ENCODE assay signal across 2 cellular contexts in the genomic region with DNA sequence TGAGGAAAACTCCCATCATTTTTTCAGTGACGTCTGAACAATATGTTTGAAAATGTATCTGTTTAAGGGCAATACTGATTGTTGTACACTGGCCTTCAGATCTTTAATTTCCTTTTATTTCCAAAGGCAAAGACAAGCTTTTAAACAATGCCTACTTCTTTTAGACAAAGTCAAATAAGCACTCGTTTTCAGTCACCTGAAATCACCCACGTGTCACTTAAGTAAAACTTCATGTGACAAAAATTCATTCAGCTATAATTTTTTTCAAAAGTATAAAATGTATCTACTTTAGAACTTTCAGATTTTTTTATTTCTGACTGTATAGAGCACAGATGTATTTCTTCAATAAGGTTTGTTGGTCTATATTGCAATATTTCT.
TF ChIP-seq lines count a peak whose summit lies in the region.

No MANE protein-coding gene starts in this region.

TF ChIP-seq in IMR-90, 13 proteins besides CTCF, POLR2A, EP300 and RAD21:
- TF ChIP-seq MXI1 (IDR thresholded peaks at IDR 0.05; ENCODE audit: borderline replicate concordance, low read depth, low read length) (no peak), FOS (IDR thresholded peaks at IDR 0.05; ENCODE audit: low read depth, low read length) (no peak), RCOR1 (IDR thresholded peaks at IDR 0.05; ENCODE audit: insufficient replicate concordance, low read length) (no peak), CEBPB (IDR thresholded peaks at IDR 0.05; ENCODE audit: low read depth, low read length) (no peak), SMC3 (IDR thresholded peaks at IDR 0.05; ENCODE audit: low read depth, low read length) (no peak), RFX5 (IDR thresholded peaks at IDR 0.05; ENCODE audit: low read depth, low read length) (no peak), MAZ (IDR thresholded peaks at IDR 0.05; ENCODE audit: borderline replicate concordance, low read depth, low read length) (no peak), BHLHE40 (IDR thresholded peaks at IDR 0.05; ENCODE audit: low read depth, low read length) (no peak), NFE2L2 (IDR thresholded peaks at IDR 0.05; ENCODE audit: low read depth, low read length) (no peak), CHD1 (IDR thresholded peaks at IDR 0.05; ENCODE audit: low read depth, low read length) (no peak), MAFK (IDR thresholded peaks at IDR 0.05; ENCODE audit: low read depth, low read length) (no peak)
- TF ChIP-seq, protein P1, sequence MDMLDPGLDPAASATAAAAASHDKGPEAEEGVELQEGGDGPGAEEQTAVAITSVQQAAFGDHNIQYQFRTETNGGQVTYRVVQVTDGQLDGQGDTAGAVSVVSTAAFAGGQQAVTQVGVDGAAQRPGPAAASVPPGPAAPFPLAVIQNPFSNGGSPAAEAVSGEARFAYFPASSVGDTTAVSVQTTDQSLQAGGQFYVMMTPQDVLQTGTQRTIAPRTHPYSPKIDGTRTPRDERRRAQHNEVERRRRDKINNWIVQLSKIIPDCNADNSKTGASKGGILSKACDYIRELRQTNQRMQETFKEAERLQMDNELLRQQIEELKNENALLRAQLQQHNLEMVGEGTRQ (IDR thresholded peaks at IDR 0.05; ENCODE audit: low read depth, low read length), result no peak
- TF ChIP-seq, protein P2, sequence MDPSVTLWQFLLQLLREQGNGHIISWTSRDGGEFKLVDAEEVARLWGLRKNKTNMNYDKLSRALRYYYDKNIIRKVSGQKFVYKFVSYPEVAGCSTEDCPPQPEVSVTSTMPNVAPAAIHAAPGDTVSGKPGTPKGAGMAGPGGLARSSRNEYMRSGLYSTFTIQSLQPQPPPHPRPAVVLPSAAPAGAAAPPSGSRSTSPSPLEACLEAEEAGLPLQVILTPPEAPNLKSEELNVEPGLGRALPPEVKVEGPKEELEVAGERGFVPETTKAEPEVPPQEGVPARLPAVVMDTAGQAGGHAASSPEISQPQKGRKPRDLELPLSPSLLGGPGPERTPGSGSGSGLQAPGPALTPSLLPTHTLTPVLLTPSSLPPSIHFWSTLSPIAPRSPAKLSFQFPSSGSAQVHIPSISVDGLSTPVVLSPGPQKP (IDR thresholded peaks at IDR 0.05; ENCODE audit: borderline replicate concordance, low read depth, low read length), result no peak
TF ChIP-seq in IMR-90: peak in this region for 0.

TF ChIP-seq in neural cell, 6 proteins besides CTCF, POLR2A, EP300 and RAD21:
- TF ChIP-seq POLR2AphosphoS5 (IDR thresholded peaks at IDR 0.05) (no peak), TAF1 (IDR thresholded peaks at IDR 0.05; ENCODE audit: low read depth) (no peak), MXI1 (conservative IDR thresholded peaks at IDR 0.05; ENCODE audit: poor library complexity, severe bottlenecking) (no peak), SMC3 (conservative IDR thresholded peaks at IDR 0.05; ENCODE audit: poor library complexity) (no peak), EZH2 (IDR thresholded peaks at IDR 0.05; ENCODE audit: borderline replicate concordance, insufficient read depth, low read length, poor library complexity, severe bottlenecking) (no peak)
- TF ChIP-seq, protein P3, sequence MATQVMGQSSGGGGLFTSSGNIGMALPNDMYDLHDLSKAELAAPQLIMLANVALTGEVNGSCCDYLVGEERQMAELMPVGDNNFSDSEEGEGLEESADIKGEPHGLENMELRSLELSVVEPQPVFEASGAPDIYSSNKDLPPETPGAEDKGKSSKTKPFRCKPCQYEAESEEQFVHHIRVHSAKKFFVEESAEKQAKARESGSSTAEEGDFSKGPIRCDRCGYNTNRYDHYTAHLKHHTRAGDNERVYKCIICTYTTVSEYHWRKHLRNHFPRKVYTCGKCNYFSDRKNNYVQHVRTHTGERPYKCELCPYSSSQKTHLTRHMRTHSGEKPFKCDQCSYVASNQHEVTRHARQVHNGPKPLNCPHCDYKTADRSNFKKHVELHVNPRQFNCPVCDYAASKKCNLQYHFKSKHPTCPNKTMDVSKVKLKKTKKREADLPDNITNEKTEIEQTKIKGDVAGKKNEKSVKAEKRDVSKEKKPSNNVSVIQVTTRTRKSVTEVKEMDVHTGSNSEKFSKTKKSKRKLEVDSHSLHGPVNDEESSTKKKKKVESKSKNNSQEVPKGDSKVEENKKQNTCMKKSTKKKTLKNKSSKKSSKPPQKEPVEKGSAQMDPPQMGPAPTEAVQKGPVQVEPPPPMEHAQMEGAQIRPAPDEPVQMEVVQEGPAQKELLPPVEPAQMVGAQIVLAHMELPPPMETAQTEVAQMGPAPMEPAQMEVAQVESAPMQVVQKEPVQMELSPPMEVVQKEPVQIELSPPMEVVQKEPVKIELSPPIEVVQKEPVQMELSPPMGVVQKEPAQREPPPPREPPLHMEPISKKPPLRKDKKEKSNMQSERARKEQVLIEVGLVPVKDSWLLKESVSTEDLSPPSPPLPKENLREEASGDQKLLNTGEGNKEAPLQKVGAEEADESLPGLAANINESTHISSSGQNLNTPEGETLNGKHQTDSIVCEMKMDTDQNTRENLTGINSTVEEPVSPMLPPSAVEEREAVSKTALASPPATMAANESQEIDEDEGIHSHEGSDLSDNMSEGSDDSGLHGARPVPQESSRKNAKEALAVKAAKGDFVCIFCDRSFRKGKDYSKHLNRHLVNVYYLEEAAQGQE (IDR thresholded peaks at IDR 0.05; ENCODE audit: borderline replicate concordance), result no peak
